ENCODE assay signal across 8 cellular contexts in the genomic region with DNA sequence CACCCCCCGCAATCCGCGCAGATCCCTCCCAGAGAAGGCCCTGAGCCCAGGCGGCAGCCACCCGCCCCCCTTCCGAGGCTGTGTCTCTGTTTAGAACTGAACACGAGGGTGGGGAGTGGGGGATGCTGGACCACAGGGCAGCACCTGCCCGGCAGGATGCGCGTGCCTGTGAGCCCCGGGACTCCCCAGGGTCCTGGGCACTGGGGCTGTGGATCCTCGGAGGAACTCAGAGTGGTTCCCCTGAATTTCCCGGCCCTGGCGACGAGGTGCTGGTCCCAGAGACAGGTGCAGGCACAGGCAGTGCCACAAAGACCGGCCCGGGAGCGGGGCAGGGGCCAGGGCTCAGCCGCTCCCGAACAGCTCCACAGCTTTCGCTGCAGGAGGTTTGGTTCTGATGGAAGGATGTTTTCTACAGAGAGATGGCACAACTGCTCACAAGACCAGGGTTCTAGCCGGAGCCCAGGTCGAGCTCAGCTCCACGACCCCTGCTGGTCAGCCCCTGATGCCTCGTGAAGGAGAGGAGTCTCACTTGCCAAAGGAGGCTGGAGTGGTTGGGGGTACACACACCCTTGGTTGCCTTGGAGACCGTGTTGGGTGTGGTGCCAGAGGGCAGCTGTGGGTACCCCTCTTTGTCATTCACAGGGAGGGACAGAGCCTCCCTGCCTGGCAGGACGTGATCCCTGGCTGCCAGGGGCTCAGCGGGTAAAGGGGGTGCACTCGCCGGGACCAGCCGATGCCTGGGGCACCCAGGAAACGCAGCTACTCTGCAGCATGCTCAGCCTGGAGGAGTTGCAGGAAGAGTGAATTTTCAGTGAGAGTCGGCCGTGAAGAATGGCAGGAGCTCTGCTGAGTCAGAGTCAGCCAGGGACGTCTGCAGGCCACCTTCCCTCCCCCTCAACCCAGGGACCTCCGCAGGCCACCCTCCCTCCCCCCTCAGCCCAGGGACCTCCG. TPM values are rescaled to one million over a fixed set of nuclear protein-coding genes. Genes with fewer than 3 reads are reported as not detected.
DNase-seq lines count a peak whose midpoint lies in the region; ATAC-seq and TF ChIP-seq lines count a peak whose summit lies in the region.

No MANE protein-coding gene starts in this region.

- TF ChIP-seq CTCF in brain (conservative IDR thresholded peaks at IDR 0.05), result no peak

- no peaks in the 10 kb centered on the region for H3K27me3 Mint-ChIP-seq in T-helper 1 cell treated with Interleukin-12 subunit alpha and Interleukin-12 subunit beta and Interleukin-4 antibody, amounts not matched to agents 30 μg/mL and 1 μg/mL, for 36 hours (ENCODE audit: low read depth)
- no peaks in the 10 kb centered on the region for H3K27me3 Mint-ChIP-seq in brain

- no peak for ATAC-seq in HG03571 (IDR thresholded peaks at IDR 0.05; ENCODE audit: unreplicated experiment)

- H3K27ac Mint-ChIP-seq in T-helper 1 cell treated with Interleukin-12 subunit alpha and Interleukin-12 subunit beta and Interleukin-4 antibody, amounts not matched to agents 30 μg/mL and 1 μg/mL, for 36 hours, result no peak overlapping the region
- H3K27ac Mint-ChIP-seq in brain, result peak overlapping the region in 1 of 5 experiments; percentile 24

- H3K9me3 Mint-ChIP-seq in T-helper 1 cell treated with Interleukin-12 subunit alpha and Interleukin-12 subunit beta and Interleukin-4 antibody, amounts not matched to agents 30 μg/mL and 1 μg/mL, for 36 hours, result no peaks in the 10 kb centered on the region
- H3K9me3 Mint-ChIP-seq in brain, result peaks cover 0 to 4% (median 0%) of the 10 kb centered on the region in 5 experiments

- H3K4me3 Mint-ChIP-seq in T-helper 1 cell treated with Interleukin-12 subunit alpha and Interleukin-12 subunit beta and Interleukin-4 antibody, amounts not matched to agents 30 μg/mL and 1 μg/mL, for 36 hours, result peak overlapping the region; percentile 21
- H3K4me3 Mint-ChIP-seq in brain, result peak overlapping the region in 3 of 5 experiments; percentile 61 to 78 (median 69)

- H3K36me3 Mint-ChIP-seq in T-helper 1 cell treated with Interleukin-12 subunit alpha and Interleukin-12 subunit beta and Interleukin-4 antibody, amounts not matched to agents 30 μg/mL and 1 μg/mL, for 36 hours (ENCODE audit: low read depth), result no peaks in the 10 kb centered on the region
- H3K36me3 Mint-ChIP-seq in brain, result no peaks in the 10 kb centered on the region

- DNase-seq in T-helper 1 cell (no peak), NOMO-1 treated with DMSO at 0.1 percent for 48 hours (lab: John Stamatoyannopoulos, UW; ENCODE audit: unreplicated experiment) (peak; percentile 47), mesenteric fat pad (ENCODE audit: low spot score) (peak; percentile 88), GM19238 (ENCODE audit: insufficient read length, low spot score) (no peak), NCI-H1048 (lab: John Stamatoyannopoulos, UW) (no peak)

- peaks cover 7% of the 10 kb centered on the region for H3K4me1 Mint-ChIP-seq in T-helper 1 cell treated with Interleukin-12 subunit alpha and Interleukin-12 subunit beta and Interleukin-4 antibody, amounts not matched to agents 30 μg/mL and 1 μg/mL, for 36 hours (ENCODE audit: low read depth)
- H3K4me1 Mint-ChIP-seq in brain, result peaks cover 27% of the 10 kb centered on the region

RNA-seq across cellular contexts. Expression of gene NEU4, which starts 4.4 kb away (rescaled TPM):
- 4.4 TPM for polyA plus RNA-seq in brain (ENCODE audit: insufficient read depth, low read depth, low replicate concordance)
- 1.1 TPM for total RNA-seq in mesenteric fat pad

RNA-seq across cellular contexts. Expression of gene GAL3ST2, which starts 28.0 kb away (rescaled TPM):
- polyA plus RNA-seq in brain (ENCODE audit: insufficient read depth, low read depth, low replicate concordance), result not detected
- not detected for total RNA-seq in mesenteric fat pad

RNA-seq across cellular contexts. Expression of gene PDCD1, which starts 54.1 kb away (rescaled TPM):
- 0.20 TPM for polyA plus RNA-seq in brain (ENCODE audit: insufficient read depth, low read depth, low replicate concordance)
- total RNA-seq in mesenteric fat pad, result 0.42 TPM

Comparison
In these comparisons a context has a peak if more than half of its experiments do, and no peak if none do; other contexts are left out.
1. DNase-seq: peak in NOMO-1 treated with DMSO at 0.1 percent for 48 hours (single experiment) and mesenteric fat pad (single experiment); none in T-helper 1 cell (0 of 5), GM19238 (single experiment) and NCI-H1048 (single experiment).